Comparison of ENCODE assay signal across 8 cellular contexts in the genomic region with DNA sequence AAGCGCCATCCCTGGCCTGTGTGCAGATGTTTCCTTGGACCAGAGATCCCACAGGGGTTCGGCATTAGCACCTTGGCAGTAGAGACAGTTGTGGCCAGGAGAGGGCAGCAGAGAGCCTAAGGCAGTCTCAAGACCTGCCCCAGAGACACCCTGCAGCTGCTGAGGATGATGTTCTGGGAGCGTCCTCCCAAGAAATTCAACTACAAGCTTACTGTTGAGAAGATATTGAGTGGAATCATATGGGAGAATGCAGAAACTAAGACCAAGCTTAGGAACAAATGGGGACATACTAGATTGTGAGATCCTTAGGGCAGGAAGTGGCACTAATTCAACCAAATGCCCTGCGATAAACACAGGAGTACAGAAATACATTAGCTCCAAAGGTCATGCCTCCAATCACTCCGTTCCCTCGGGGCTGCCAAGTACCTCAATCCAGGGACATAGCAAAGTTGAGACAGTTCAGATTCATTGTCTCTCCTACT. TPM values are rescaled to one million over a fixed set of nuclear protein-coding genes. Genes with fewer than 3 reads are reported as not detected.
DNase-seq lines count a peak whose midpoint lies in the region; ATAC-seq, FAIRE-seq and TF ChIP-seq lines count a peak whose summit lies in the region.

No MANE protein-coding gene starts in this region.

- no peak for TF ChIP-seq EP300 in sigmoid colon (IDR thresholded peaks at IDR 0.05)

- H3K4me1 ChIP-seq in right atrium auricular region (peaks cover 0 to 12% of the 10 kb centered on the region in 2 donors), sigmoid colon (peaks cover 0 to 12% (median 0%) of the 10 kb centered on the region in 4 donors)

- intact Hi-C loops in sigmoid colon (cut with DNase I), result no loop called here

- ATAC-seq in HG02588 (IDR thresholded peaks at IDR 0.05; ENCODE audit: unreplicated experiment), result peak; percentile 99

- 6 to 20% methylated on average over 6 of the region's 6 CpGs for WGBS in sigmoid colon, 2 donors

- no peak overlapping the region for H3K27ac ChIP-seq in right atrium auricular region
- H3K27ac ChIP-seq in sigmoid colon, result no peak overlapping the region

- H3K9me3 ChIP-seq in right atrium auricular region, result no peaks in the 10 kb centered on the region
- H3K9me3 ChIP-seq in sigmoid colon, result no peaks in the 10 kb centered on the region

- no peak overlapping the region for H3K4me3 ChIP-seq in NB4 (ENCODE audit: low read depth, low read length)
- H3K4me3 ChIP-seq in right atrium auricular region, result no peak overlapping the region
- no peak overlapping the region for H3K4me3 ChIP-seq in sigmoid colon

- H3K27me3 ChIP-seq in right atrium auricular region, result no peaks in the 10 kb centered on the region
- H3K27me3 ChIP-seq in sigmoid colon, result no peaks in the 10 kb centered on the region

- FAIRE-seq in GM12892 (lab: Jason Lieb, UNC), result peak; percentile 84

- TF ChIP-seq CTCF in NB4 (IDR thresholded peaks at IDR 0.05; ENCODE audit: low read depth, low read length), result peak; percentile 97
- peak; percentile 86 to 94 for TF ChIP-seq CTCF in right atrium auricular region (IDR thresholded peaks at IDR 0.05)
- TF ChIP-seq CTCF in sigmoid colon (IDR thresholded peaks at IDR 0.05), result peak; percentile 27 to 85 (median 55)

- TF ChIP-seq POLR2A in GM12892 (IDR thresholded peaks at IDR 0.05; ENCODE audit: low read depth, low read length), result no peak
- no peak for TF ChIP-seq POLR2A in NB4 (IDR thresholded peaks at IDR 0.05; ENCODE audit: extremely low read depth, insufficient read length)
- TF ChIP-seq POLR2A in sigmoid colon (IDR thresholded peaks at IDR 0.05), result no peak

- H3K36me3 ChIP-seq in right atrium auricular region, result no peaks in the 10 kb centered on the region
- H3K36me3 ChIP-seq in sigmoid colon, result no peaks in the 10 kb centered on the region

- peak; percentile 48 for DNase-seq in GM12892 (ENCODE audit: insufficient read length)
- DNase-seq in NB4 (ENCODE audit: low read depth), result peak; percentile 74
- DNase-seq in T-helper 1 cell, result peak; percentile 61 to 85 (median 78)
- peak; percentile 41 for DNase-seq in amniotic stem cell (lab: John Stamatoyannopoulos, UW)
- DNase-seq in right atrium auricular region (ENCODE audit: low spot score), result peak; percentile 83
- DNase-seq in sigmoid colon, result peak; percentile 87
- DNase-seq in DMS114 treated with DMSO at 0.1 percent for 48 hours (lab: John Stamatoyannopoulos, UW; ENCODE audit: unreplicated experiment), result no peak

RNA-seq across cellular contexts. Expression of gene ERMN, which starts 2.0 kb away (rescaled TPM):
- 1.8 TPM for polyA plus RNA-seq in GM12892 (2012; ENCODE audit: missing spikeins)
- total RNA-seq in right atrium auricular region, result not detected
- under 1 TPM in 1 of 4 donors, not detected in 3; 0.27 TPM for total RNA-seq in sigmoid colon
- polyA plus RNA-seq in sigmoid colon, result under 1 TPM in 1 of 3 donors, not detected in 2; 0.67 TPM
